35 cellular contexts compared by ENCODE assay signal in the genomic region with DNA sequence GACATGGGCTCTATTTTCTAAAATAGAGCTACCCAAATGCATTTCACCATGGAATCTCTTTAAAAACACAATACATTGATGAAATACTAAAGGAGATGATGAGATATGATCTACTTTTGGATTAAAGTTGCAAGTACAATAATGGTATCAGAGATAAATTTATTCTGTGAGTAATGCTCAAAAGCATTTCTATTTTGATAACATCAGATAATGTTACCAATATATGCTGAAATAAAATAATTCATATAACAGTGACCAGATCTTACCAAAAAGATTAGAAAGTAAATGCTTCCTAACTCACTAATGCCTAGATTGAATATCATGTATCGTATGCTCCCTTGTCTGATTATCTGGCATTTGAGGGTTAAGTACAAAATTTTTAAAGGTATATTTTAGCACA.
"Had no signal": no experiment of that assay in that cellular context is flagged by ENCODE, and none has a peak within 500 bp of the region (broad histone marks: within the 10 kb centered on the region; RNA-seq: fewer than 3 reads in every experiment).

No MANE protein-coding gene starts in this region.

- H3K4me3 ChIP-seq: MG63 had no signal

- H3K9me3 ChIP-seq: MG63 had no signal

- H3K36me3 ChIP-seq: MG63 had no signal

- DNase-seq: Karpas-422, Kasumi-1, MG63, MM.1S, MV-4-11, NCI-H1048, NCI-H1092, NCI-H1092 treated with DMSO at 0.1 percent for 48 hours, NCI-H1105, NCI-H1105 treated with DMSO at 0.1 percent for 48 hours, NCI-H1417, NCI-H1417 treated with DMSO at 0.1 percent for 48 hours, NCI-H1436, NCI-H1436 treated with DMSO at 0.1 percent for 48 hours, NCI-H146, NCI-H1694, NCI-H1694 treated with DMSO at 0.1 percent for 48 hours, NCI-H187, NCI-H187 treated with DMSO at 0.1 percent for 48 hours, NCI-H1930, NCI-H2029, NCI-H2029 treated with DMSO at 0.1 percent for 48 hours, NCI-H2081, NCI-H2081 treated with DMSO at 0.1 percent for 48 hours, NCI-H2107, NCI-H2171, NCI-H2171 treated with DMSO at 0.1 percent for 48 hours, NCI-H2227 treated with DMSO at 0.1 percent for 48 hours, NCI-H226, NCI-H345, NCI-H446, NCI-H446 treated with DMSO at 0.1 percent for 48 hours, NCI-H510A, NCI-H510A treated with DMSO at 0.1 percent for 48 hours, NCI-H524 had no signal

- H3K27me3 ChIP-seq: MG63 had no signal
